8 cellular contexts compared by ENCODE assay signal in genomic region chr2:169362346-169363026, GRCh38. TPM values are rescaled to one million over a fixed set of nuclear protein-coding genes. Genes with fewer than 3 reads are reported as not detected.
A peak's percentile ranks its signal among the peaks of the same experiment; 100 is the strongest.
DNase-seq lines count a peak whose midpoint lies in the region; ATAC-seq lines count a peak whose summit lies in the region.

TSS of gene LRP2 (minus strand) at chr2:169362534. CDS start at chr2:169362399, 135 bp downstream.

- DNase-seq in Ammon's horn (ENCODE audit: low spot score) = peak; percentile 43
- no peak for DNase-seq in Jurkat, Clone E6-1 (ENCODE audit: low read depth, low spot score)
- DNase-seq in activated naive CD4-positive, alpha-beta T cell treated with anti-CD3 and anti-CD28 coated beads, Interleukin-2, amount 50 U/mL, for 16 hours = peak; percentile 37
- peak; percentile 24 for DNase-seq in left ventricle myocardium superior
- peak in 9 of 10 donors; percentile 11 to 88 (median 45) for DNase-seq in posterior cingulate gyrus
- DNase-seq in NOMO-1 (lab: John Stamatoyannopoulos, UW; ENCODE audit: unreplicated experiment in 2 of 2) = no peak

- intact Hi-C loops in left ventricle myocardium superior (cut with micrococcal nuclease) = no loop called here
- intact Hi-C loops in posterior cingulate gyrus (cut with DNase I) = no loop called here

- peak within 1 kb of the TSS; percentile 52 for H3K4me3 ChIP-seq in Jurkat, Clone E6-1 (ENCODE audit: low read length)

- ATAC-seq in left ventricle myocardium superior (peak; percentile 16), HG03571 (IDR thresholded peaks at IDR 0.05; ENCODE audit: unreplicated experiment) (no peak), GM21367 (IDR thresholded peaks at IDR 0.05; ENCODE audit: unreplicated experiment) (no peak)

RNA-seq across cellular contexts. Expression of gene LRP2, which starts in this region (rescaled TPM):
- 5.5 TPM for polyA plus RNA-seq in Jurkat, Clone E6-1 (2012; ENCODE audit: insufficient read depth, insufficient read length)
- total RNA-seq in left ventricle myocardium superior = 2.0 TPM

Comparison
In these comparisons a context has a peak if more than half of its experiments do, and no peak if none do; other contexts are left out.
1. DNase-seq: peak in Ammon's horn (single experiment), activated naive CD4-positive, alpha-beta T cell treated with anti-CD3 and anti-CD28 coated beads, Interleukin-2, amount 50 U/mL, for 16 hours (single experiment), left ventricle myocardium superior (single experiment) and posterior cingulate gyrus (9 of 10); none in Jurkat, Clone E6-1 (single experiment) and NOMO-1 (0 of 2).